In the genomic region with DNA sequence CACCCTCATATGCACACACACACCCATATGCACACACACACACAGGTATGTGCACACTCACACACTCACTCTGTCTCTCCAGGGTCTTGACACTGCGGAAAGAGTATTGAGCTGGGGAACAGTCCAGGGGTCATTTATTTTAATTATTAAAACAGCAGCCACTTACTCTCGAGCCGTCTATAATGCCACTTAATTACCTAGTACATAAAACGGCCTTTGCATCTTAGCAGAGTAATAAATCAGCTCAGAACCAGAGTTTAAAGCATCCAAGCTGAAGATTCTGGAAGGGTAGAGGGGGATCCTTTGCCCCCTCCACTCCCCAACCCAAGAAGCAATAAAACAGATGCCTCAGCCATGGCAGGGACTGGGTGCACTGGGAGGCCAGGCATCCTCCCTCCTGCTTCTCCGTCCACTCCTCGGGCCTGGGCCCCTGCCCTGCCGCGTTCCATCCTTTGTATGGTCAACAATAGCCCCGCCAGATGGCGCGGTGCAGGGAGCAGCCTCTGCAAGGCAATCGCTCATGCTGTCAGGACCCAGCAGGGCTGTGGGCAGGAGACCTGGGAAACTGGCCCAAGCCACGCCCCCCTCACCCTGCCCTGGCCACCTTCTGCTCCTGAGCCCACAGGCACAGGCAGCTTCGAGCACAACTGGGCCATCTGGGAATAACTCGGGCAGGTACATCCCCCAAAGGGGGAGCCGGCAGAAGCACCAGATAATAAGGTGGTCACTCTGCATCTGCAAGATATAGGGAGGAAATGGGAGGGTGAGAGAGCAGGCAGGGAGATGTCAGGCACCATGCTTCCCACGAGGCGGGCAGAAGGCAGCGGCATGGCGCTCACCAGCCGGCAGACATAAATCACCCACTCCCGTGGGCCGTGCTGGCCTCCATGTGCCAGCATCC, we compare ENCODE assay signal across 8 cellular contexts. TPM values are rescaled to one million over a fixed set of nuclear protein-coding genes. Genes with fewer than 3 reads are reported as not detected.
DNase-seq lines count a peak whose midpoint lies in the region; ATAC-seq, FAIRE-seq and TF ChIP-seq lines count a peak whose summit lies in the region.

No MANE protein-coding gene starts in this region.

- H3K4me3 ChIP-seq in AG04450 (ENCODE audit: low read depth, low read length) (no peak overlapping the region), K562 (no peak overlapping the region), spleen (no peak overlapping the region)

- TF ChIP-seq POLR2A in K562 (conservative IDR thresholded peaks at IDR 0.05): no peak
- no peak for TF ChIP-seq POLR2A in spleen (IDR thresholded peaks at IDR 0.05)

- H3K9me3 ChIP-seq in AG04450 (ENCODE audit: control insufficient read depth, insufficient read depth, low read length) (no peaks in the 10 kb centered on the region; the same call in none of the 2 replicates), K562 (replicated peaks; ENCODE audit: control insufficient read depth, insufficient read depth, low read depth, low read length) (no peaks in the 10 kb centered on the region), spleen (no peaks in the 10 kb centered on the region)

- H3K9me1 ChIP-seq in K562 (ENCODE audit: control insufficient read depth, insufficient read depth, low read length): no peaks in the 10 kb centered on the region

- intact Hi-C loops in K562 (cut with micrococcal nuclease): loop anchor here (1.0 kb wide), 1 partner anchor 66 kb away; no protein-coding TSS in a partner anchor
- intact Hi-C loops in spleen (cut with DNase I; ENCODE audit: low total_unique reads): no loop called here

- no peak overlapping the region for H3K27ac ChIP-seq in AG04450 (ENCODE audit: low read depth, low read length)
- H3K27ac ChIP-seq in K562 (ENCODE audit: extremely low read depth, low read depth, low read length): no peak overlapping the region
- H3K27ac ChIP-seq in spleen: peak overlapping the region in 2 of 8 donors; percentile 4 to 13

- TF ChIP-seq EP300 in K562 (IDR thresholded peaks at IDR 0.05; ENCODE audit: low read length): no peak

- peak; percentile 60 for FAIRE-seq in K562 (lab: Jason Lieb, UNC)

- no peak overlapping the region for H2AFZ ChIP-seq in K562 (ENCODE audit: low read depth, low read length)

- H3K9ac ChIP-seq in K562 (ENCODE audit: insufficient read depth in 1 of 2, low read depth in 2 of 2, low read length in 2 of 2): no peak overlapping the region

- DNase-seq in AG04450 (ENCODE audit: low read depth, low spot score) (peak; percentile 39), NCI-H1417 (lab: John Stamatoyannopoulos, UW) (peak in 2 of 3 experiments; percentile 93 to 97), K562 (ENCODE audit: extremely low read depth in 1 of 4, low spot score in 3 of 4) (peak; percentile 43 to 66 (median 59)), iris pigment epithelial cell (ENCODE audit: low read depth) (peak; percentile 60), superior temporal gyrus (ENCODE audit: extremely low spot score) (peak; percentile 82), spleen (no peak)
- DNase-seq in activated T-cell treated with anti-CD3 and anti-CD28 coated beads, Interleukin-2, amount 50 U/mL, for 24 hours: no peak

- no peaks in the 10 kb centered on the region for H3K27me3 Mint-ChIP-seq in activated T-cell treated with anti-CD3 and anti-CD28 coated beads, Interleukin-2, amount 50 U/mL, for 24 hours

- H3K36me3 Mint-ChIP-seq in activated T-cell treated with anti-CD3 and anti-CD28 coated beads, Interleukin-2, amount 50 U/mL, for 24 hours (ENCODE audit: low read depth): no peaks in the 10 kb centered on the region

- no peaks in the 10 kb centered on the region for H3K9me3 Mint-ChIP-seq in activated T-cell treated with anti-CD3 and anti-CD28 coated beads, Interleukin-2, amount 50 U/mL, for 24 hours

- H4K20me1 ChIP-seq in K562 (replicated peaks; ENCODE audit: control insufficient read depth, insufficient read depth, low read length): peaks cover 44% of the 10 kb centered on the region

- ATAC-seq in K562 (peak; percentile 98), GM21381 (IDR thresholded peaks at IDR 0.05; ENCODE audit: unreplicated experiment) (no peak)

- CTCF ChIA-PET in AG04450 (lab: Charles Lee): interaction anchor here (0.8 to 1.3 kb wide), 6 partner anchors 11 to 322 kb away, joined by 3 to 4 read pairs (median 4); no protein-coding TSS in a partner anchor
- CTCF ChIA-PET in K562 (lab: Yijun Ruan, JAX; ENCODE audit: low intra/inter-chr PET ratio): interaction anchor here (1.1 kb wide), 1 partner anchor 66 kb away, joined by 3 read pairs; no protein-coding TSS in a partner anchor

- H3K27me3 ChIP-seq in AG04450 (ENCODE audit: control insufficient read depth, insufficient read depth, low read length) (no peaks in the 10 kb centered on the region), K562 (ENCODE audit: control insufficient read depth in 2 of 2, insufficient read depth in 2 of 2, low read length in 2 of 2) (no peaks in the 10 kb centered on the region), spleen (replicated peaks in 1 of 7) (no peaks in the 10 kb centered on the region)

- peaks cover 3% of the 10 kb centered on the region for H3K4me1 Mint-ChIP-seq in activated T-cell treated with anti-CD3 and anti-CD28 coated beads, Interleukin-2, amount 50 U/mL, for 24 hours (ENCODE audit: low read depth)

- WGBS in K562 (ENCODE audit: insufficient coverage, low coverage, missing lambda C conversion rate): 27% methylated on average over 20 of the region's 23 CpGs
- WGBS in spleen, 5 donors: 55 to 62% (median 59%) methylated on average over 19 to 23 of the region's 23 CpGs

- in situ Hi-C loops in K562 (cut with MboI): no loop called here

- H3K4me3 Mint-ChIP-seq in activated T-cell treated with anti-CD3 and anti-CD28 coated beads, Interleukin-2, amount 50 U/mL, for 24 hours: no peak overlapping the region

- 0 out of 3 replicates have a peak, but pooled peaks cover 4% of the 10 kb centered on the region for H3K79me2 ChIP-seq in K562 (ENCODE audit: control insufficient read depth, insufficient read depth, low read length)

- H3K4me2 ChIP-seq in K562 (ENCODE audit: insufficient read depth, low read length): no peak overlapping the region

- H3K4me1 ChIP-seq in K562 (replicated peaks in 1 of 2; ENCODE audit: control insufficient read depth in 2 of 2, insufficient read depth in 2 of 2, low read length in 2 of 2) (peaks cover 2 to 45% of the 10 kb centered on the region in 2 experiments; a peak in 4 of 5 replicates), spleen (peaks cover 0 to 56% (median 18%) of the 10 kb centered on the region in 6 donors)

- TF ChIP-seq RAD21 in K562 (CRISPR knock-in tag; conservative IDR thresholded peaks at IDR 0.05 in 1 of 2, IDR thresholded peaks at IDR 0.05 in 1 of 2): peak; percentile 40 to 67; a peak in 3 of 4 replicates

- TF ChIP-seq CTCF in AG04450 (IDR thresholded peaks at IDR 0.05; ENCODE audit: low read depth, low read length): peak; percentile 61
- peak; percentile 38 to 55 (median 54); a peak in 4 of 6 replicates for TF ChIP-seq CTCF in K562 (IDR thresholded peaks at IDR 0.05 in 2 of 3, conservative IDR thresholded peaks at IDR 0.05 in 1 of 3; ENCODE audit: insufficient read depth in 2 of 3, low read depth in 1 of 3, low read length in 3 of 3)
- TF ChIP-seq CTCF in spleen (IDR thresholded peaks at IDR 0.05 in 8 of 11, conservative IDR thresholded peaks at IDR 0.05 in 3 of 11): peak in 5 of 11 experiments; percentile 6 to 29 (median 22)

- H3K36me3 ChIP-seq in K562 (ENCODE audit: control insufficient read depth, insufficient read depth, low read length): no peaks in the 10 kb centered on the region
- H3K36me3 ChIP-seq in spleen: no peaks in the 10 kb centered on the region

- H3K27ac Mint-ChIP-seq in activated T-cell treated with anti-CD3 and anti-CD28 coated beads, Interleukin-2, amount 50 U/mL, for 24 hours: no peak overlapping the region

- BruUV-seq in K562 (replicated peaks; lab: Mats Ljungman, UMichigan): no TSS peak

- POLR2A ChIA-PET in AG04450 (lab: Yijun Ruan, JAX): no interaction called here
- POLR2A ChIA-PET in K562 (lab: Yijun Ruan, JAX): no interaction called here

TF ChIP-seq in K562, 482 proteins besides CTCF, POLR2A, EP300 and RAD21 (continues in another document):
- TF ChIP-seq MAZ (CRISPR knock-in tag; conservative IDR thresholded peaks at IDR 0.05 in 1 of 2, IDR thresholded peaks at IDR 0.05 in 1 of 2): peak in 1 of 2 experiments; percentile 49; a peak in 1 of 4 replicates

RNA-seq across cellular contexts. Expression of a gene that starts 40.9 kb away (rescaled TPM):
- 7.2 and 8.5 TPM in 2 replicates for polyA plus RNA-seq in AG04450 (2011; rRNA removed)
- 11.3 and 13.8 TPM in 2 replicates for polyA minus RNA-seq in AG04450 (2011; rRNA and poly(A)+ RNA removed)
- 5.9 and 10.4 TPM in 2 replicates for total RNA-seq in K562 (2011; cell fraction: chromatin; rRNA removed; ENCODE audit: low replicate concordance)
- total RNA-seq in K562 (2011; cell fraction: nucleolus; rRNA removed): 5.2 and 5.5 TPM in 2 replicates
- 5.1 and 5.3 TPM in 2 replicates for total RNA-seq in K562 (2011; cell fraction: nucleoplasm; rRNA removed)
- total RNA-seq in K562 (2014; rRNA removed): 6.3 and 13.5 TPM in 2 replicates
- 3.7 and 5.2 TPM in 2 replicates for total RNA-seq in K562 (2014; rRNA removed; fragmentation: Illumina TruSeq; extraction: Trizol)
- total RNA-seq in K562 (2015; rRNA removed; fragmentation: Illumina TruSeq; extraction: Trizol): 7.0 and 7.2 TPM in 2 replicates
- total RNA-seq in K562 (2021): 22.0 and 22.7 TPM in 2 replicates
- polyA plus RNA-seq in K562 (2011; rRNA removed): 4.2 and 5.4 TPM in 2 replicates
- 4.8 and 12.5 TPM in 2 replicates for polyA plus RNA-seq in K562 (2011; cell fraction: cytosol; rRNA removed)
- 5.2 and 10.5 TPM in 2 replicates for polyA plus RNA-seq in K562 (2011; cell fraction: nucleus; rRNA removed)
- 7.1 and 9.7 TPM in 2 replicates for polyA plus RNA-seq in K562 (2012)
- polyA plus RNA-seq in K562 (2014; fragmentation: Illumina TruSeq; extraction: Trizol): 6.8 and 12.3 TPM in 2 replicates
- under 1 TPM; 0.18 to 0.27 TPM for polyA plus RNA-seq in K562 (2014; fragmentation: Nextera tagmentation; extraction: Ambion mirVana)
- 7.2 and 9.7 TPM in 2 replicates for polyA plus RNA-seq in K562 (2014; rRNA removed)
- 4.5 and 5.3 TPM in 2 replicates for polyA minus RNA-seq in K562 (2011; rRNA and poly(A)+ RNA removed)
- 13.7 TPM in 2 replicates for polyA minus RNA-seq in K562 (2011; cell fraction: cytosol; rRNA and poly(A)+ RNA removed)
- polyA minus RNA-seq in K562 (2011; cell fraction: nucleus; rRNA and poly(A)+ RNA removed): 1.8 and 3.0 TPM in 2 replicates
- 10 to 100 TPM in 4 of 7 donors, 1 to 10 TPM in 3; 6.0 to 12.4 (median 11.3) TPM for total RNA-seq in spleen
- polyA plus RNA-seq in spleen: 1 to 10 TPM; 1.6 to 6.5 (median 1.9) TPM

Comparison
In these comparisons a context has a peak if more than half of its experiments do, and no peak if none do; other contexts are left out.
1. DNase-seq: peak in AG04450 (single experiment), NCI-H1417 (2 of 3), K562 (4 of 4), iris pigment epithelial cell (single experiment) and superior temporal gyrus (single experiment); none in activated T-cell treated with anti-CD3 and anti-CD28 coated beads, Interleukin-2, amount 50 U/mL, for 24 hours (single experiment) and spleen (single experiment).